1 cellular context compared by ENCODE assay signal in the genomic region with DNA sequence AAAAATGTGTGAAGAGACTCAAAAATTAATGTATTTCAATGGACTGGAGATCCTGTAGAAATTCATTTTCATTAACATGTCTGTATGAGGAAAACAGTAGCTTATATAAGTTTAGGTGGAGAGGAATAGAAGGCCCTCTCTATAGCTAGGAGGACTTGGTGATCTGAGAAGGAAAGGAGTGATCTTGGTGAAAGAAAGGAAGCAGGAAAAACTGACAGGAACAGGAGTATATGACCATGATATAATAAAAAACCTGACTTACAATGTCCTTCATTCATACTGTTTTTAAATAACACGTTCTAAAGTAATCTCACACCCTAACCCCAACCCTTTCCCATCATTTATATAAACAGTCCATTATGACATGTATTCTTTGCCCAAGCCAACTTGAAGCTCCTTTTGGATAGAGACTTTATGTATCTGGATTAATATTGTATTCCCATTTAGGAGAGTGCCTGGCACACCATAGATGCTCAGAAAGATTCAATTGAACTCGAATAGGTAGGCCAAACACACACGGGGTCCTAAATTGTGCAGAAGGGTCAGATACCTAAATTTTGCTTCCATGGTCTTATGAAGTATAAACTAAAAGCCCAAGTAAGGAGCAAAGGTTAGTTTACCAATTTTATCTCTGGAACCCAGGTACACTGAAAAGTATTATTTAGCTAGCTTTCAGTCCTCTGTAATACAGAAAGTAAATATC.
A peak's percentile ranks its signal among the peaks of the same experiment; 100 is the strongest.
TF ChIP-seq lines count a peak whose summit lies in the region.

No MANE protein-coding gene starts in this region.

TF ChIP-seq in K562, 482 proteins besides CTCF, POLR2A, EP300 and RAD21 (continued from another document):
- TF ChIP-seq, protein P1, sequence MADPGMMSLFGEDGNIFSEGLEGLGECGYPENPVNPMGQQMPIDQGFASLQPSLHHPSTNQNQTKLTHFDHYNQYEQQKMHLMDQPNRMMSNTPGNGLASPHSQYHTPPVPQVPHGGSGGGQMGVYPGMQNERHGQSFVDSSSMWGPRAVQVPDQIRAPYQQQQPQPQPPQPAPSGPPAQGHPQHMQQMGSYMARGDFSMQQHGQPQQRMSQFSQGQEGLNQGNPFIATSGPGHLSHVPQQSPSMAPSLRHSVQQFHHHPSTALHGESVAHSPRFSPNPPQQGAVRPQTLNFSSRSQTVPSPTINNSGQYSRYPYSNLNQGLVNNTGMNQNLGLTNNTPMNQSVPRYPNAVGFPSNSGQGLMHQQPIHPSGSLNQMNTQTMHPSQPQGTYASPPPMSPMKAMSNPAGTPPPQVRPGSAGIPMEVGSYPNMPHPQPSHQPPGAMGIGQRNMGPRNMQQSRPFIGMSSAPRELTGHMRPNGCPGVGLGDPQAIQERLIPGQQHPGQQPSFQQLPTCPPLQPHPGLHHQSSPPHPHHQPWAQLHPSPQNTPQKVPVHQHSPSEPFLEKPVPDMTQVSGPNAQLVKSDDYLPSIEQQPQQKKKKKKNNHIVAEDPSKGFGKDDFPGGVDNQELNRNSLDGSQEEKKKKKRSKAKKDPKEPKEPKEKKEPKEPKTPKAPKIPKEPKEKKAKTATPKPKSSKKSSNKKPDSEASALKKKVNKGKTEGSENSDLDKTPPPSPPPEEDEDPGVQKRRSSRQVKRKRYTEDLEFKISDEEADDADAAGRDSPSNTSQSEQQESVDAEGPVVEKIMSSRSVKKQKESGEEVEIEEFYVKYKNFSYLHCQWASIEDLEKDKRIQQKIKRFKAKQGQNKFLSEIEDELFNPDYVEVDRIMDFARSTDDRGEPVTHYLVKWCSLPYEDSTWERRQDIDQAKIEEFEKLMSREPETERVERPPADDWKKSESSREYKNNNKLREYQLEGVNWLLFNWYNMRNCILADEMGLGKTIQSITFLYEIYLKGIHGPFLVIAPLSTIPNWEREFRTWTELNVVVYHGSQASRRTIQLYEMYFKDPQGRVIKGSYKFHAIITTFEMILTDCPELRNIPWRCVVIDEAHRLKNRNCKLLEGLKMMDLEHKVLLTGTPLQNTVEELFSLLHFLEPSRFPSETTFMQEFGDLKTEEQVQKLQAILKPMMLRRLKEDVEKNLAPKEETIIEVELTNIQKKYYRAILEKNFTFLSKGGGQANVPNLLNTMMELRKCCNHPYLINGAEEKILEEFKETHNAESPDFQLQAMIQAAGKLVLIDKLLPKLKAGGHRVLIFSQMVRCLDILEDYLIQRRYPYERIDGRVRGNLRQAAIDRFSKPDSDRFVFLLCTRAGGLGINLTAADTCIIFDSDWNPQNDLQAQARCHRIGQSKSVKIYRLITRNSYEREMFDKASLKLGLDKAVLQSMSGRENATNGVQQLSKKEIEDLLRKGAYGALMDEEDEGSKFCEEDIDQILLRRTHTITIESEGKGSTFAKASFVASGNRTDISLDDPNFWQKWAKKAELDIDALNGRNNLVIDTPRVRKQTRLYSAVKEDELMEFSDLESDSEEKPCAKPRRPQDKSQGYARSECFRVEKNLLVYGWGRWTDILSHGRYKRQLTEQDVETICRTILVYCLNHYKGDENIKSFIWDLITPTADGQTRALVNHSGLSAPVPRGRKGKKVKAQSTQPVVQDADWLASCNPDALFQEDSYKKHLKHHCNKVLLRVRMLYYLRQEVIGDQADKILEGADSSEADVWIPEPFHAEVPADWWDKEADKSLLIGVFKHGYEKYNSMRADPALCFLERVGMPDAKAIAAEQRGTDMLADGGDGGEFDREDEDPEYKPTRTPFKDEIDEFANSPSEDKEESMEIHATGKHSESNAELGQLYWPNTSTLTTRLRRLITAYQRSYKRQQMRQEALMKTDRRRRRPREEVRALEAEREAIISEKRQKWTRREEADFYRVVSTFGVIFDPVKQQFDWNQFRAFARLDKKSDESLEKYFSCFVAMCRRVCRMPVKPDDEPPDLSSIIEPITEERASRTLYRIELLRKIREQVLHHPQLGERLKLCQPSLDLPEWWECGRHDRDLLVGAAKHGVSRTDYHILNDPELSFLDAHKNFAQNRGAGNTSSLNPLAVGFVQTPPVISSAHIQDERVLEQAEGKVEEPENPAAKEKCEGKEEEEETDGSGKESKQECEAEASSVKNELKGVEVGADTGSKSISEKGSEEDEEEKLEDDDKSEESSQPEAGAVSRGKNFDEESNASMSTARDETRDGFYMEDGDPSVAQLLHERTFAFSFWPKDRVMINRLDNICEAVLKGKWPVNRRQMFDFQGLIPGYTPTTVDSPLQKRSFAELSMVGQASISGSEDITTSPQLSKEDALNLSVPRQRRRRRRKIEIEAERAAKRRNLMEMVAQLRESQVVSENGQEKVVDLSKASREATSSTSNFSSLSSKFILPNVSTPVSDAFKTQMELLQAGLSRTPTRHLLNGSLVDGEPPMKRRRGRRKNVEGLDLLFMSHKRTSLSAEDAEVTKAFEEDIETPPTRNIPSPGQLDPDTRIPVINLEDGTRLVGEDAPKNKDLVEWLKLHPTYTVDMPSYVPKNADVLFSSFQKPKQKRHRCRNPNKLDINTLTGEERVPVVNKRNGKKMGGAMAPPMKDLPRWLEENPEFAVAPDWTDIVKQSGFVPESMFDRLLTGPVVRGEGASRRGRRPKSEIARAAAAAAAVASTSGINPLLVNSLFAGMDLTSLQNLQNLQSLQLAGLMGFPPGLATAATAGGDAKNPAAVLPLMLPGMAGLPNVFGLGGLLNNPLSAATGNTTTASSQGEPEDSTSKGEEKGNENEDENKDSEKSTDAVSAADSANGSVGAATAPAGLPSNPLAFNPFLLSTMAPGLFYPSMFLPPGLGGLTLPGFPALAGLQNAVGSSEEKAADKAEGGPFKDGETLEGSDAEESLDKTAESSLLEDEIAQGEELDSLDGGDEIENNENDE (IDR thresholded peaks at IDR 0.05; ENCODE audit: low read depth, low read length), result no peak
- TF ChIP-seq TAF7 (tag; IDR thresholded peaks at IDR 0.05) (no peak), ZC3H8 (IDR thresholded peaks at IDR 0.05) (no peak), HIVEP1 (CRISPR knock-in tag; IDR thresholded peaks at IDR 0.05) (no peak), LEF1 (IDR thresholded peaks at IDR 0.05) (no peak), YY1 (IDR thresholded peaks at IDR 0.05; ENCODE audit: borderline replicate concordance in 1 of 3, control insufficient read depth in 1 of 3, extremely low read depth in 1 of 3, insufficient read depth in 3 of 3, insufficient read length in 1 of 3, insufficient replicate concordance in 2 of 3, low read depth in 1 of 3, low read length in 2 of 3) (no peak), STAT5A (IDR thresholded peaks at IDR 0.05; ENCODE audit: borderline replicate concordance, low read length) (no peak; the same call in 1 of the 2 replicates), FOXJ2 (tag; IDR thresholded peaks at IDR 0.05) (no peak), CBFA2T3 (IDR thresholded peaks at IDR 0.05) (no peak), ZNF24 (IDR thresholded peaks at IDR 0.05) (no peak), DACH1 (IDR thresholded peaks at IDR 0.05; ENCODE audit: partially characterized antibody) (no peak), ZNF830 (CRISPR knock-in tag; IDR thresholded peaks at IDR 0.05) (no peak), HNRNPL (IDR thresholded peaks at IDR 0.05; ENCODE audit: low read depth, low read length) (0 out of 2 replicates have a peak, but pooled peaks have one; percentile 51), ZNF780A (CRISPR knock-in tag; IDR thresholded peaks at IDR 0.05) (no peak), KDM1A (IDR thresholded peaks at IDR 0.05) (no peak)
- TF ChIP-seq, protein P2, sequence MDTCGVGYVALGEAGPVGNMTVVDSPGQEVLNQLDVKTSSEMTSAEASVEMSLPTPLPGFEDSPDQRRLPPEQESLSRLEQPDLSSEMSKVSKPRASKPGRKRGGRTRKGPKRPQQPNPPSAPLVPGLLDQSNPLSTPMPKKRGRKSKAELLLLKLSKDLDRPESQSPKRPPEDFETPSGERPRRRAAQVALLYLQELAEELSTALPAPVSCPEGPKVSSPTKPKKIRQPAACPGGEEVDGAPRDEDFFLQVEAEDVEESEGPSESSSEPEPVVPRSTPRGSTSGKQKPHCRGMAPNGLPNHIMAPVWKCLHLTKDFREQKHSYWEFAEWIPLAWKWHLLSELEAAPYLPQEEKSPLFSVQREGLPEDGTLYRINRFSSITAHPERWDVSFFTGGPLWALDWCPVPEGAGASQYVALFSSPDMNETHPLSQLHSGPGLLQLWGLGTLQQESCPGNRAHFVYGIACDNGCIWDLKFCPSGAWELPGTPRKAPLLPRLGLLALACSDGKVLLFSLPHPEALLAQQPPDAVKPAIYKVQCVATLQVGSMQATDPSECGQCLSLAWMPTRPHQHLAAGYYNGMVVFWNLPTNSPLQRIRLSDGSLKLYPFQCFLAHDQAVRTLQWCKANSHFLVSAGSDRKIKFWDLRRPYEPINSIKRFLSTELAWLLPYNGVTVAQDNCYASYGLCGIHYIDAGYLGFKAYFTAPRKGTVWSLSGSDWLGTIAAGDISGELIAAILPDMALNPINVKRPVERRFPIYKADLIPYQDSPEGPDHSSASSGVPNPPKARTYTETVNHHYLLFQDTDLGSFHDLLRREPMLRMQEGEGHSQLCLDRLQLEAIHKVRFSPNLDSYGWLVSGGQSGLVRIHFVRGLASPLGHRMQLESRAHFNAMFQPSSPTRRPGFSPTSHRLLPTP (IDR thresholded peaks at IDR 0.05; ENCODE audit: borderline replicate concordance, extremely low read depth, insufficient read length), result no peak
- TF ChIP-seq, protein P3, sequence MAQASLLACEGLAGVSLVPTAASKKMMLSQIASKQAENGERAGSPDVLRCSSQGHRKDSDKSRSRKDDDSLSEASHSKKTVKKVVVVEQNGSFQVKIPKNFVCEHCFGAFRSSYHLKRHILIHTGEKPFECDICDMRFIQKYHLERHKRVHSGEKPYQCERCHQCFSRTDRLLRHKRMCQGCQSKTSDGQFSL (CRISPR knock-in tag; IDR thresholded peaks at IDR 0.05), result no peak
- TF ChIP-seq, protein P3 (tag; IDR thresholded peaks at IDR 0.05), result no peak
- TF ChIP-seq, protein P4, sequence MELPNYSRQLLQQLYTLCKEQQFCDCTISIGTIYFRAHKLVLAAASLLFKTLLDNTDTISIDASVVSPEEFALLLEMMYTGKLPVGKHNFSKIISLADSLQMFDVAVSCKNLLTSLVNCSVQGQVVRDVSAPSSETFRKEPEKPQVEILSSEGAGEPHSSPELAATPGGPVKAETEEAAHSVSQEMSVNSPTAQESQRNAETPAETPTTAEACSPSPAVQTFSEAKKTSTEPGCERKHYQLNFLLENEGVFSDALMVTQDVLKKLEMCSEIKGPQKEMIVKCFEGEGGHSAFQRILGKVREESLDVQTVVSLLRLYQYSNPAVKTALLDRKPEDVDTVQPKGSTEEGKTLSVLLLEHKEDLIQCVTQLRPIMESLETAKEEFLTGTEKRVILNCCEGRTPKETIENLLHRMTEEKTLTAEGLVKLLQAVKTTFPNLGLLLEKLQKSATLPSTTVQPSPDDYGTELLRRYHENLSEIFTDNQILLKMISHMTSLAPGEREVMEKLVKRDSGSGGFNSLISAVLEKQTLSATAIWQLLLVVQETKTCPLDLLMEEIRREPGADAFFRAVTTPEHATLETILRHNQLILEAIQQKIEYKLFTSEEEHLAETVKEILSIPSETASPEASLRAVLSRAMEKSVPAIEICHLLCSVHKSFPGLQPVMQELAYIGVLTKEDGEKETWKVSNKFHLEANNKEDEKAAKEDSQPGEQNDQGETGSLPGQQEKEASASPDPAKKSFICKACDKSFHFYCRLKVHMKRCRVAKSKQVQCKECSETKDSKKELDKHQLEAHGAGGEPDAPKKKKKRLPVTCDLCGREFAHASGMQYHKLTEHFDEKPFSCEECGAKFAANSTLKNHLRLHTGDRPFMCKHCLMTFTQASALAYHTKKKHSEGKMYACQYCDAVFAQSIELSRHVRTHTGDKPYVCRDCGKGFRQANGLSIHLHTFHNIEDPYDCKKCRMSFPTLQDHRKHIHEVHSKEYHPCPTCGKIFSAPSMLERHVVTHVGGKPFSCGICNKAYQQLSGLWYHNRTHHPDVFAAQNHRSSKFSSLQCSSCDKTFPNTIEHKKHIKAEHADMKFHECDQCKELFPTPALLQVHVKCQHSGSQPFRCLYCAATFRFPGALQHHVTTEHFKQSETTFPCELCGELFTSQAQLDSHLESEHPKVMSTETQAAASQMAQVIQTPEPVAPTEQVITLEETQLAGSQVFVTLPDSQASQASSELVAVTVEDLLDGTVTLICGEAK (IDR thresholded peaks at IDR 0.05), result peak; percentile 16
- TF ChIP-seq, protein P4 (CRISPR knock-in tag; IDR thresholded peaks at IDR 0.05), result no peak
- TF ChIP-seq, protein P5, sequence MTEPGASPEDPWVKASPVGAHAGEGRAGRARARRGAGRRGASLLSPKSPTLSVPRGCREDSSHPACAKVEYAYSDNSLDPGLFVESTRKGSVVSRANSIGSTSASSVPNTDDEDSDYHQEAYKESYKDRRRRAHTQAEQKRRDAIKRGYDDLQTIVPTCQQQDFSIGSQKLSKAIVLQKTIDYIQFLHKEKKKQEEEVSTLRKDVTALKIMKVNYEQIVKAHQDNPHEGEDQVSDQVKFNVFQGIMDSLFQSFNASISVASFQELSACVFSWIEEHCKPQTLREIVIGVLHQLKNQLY (CRISPR knock-in tag; conservative IDR thresholded peaks at IDR 0.05), result no peak
